In the genomic region with DNA sequence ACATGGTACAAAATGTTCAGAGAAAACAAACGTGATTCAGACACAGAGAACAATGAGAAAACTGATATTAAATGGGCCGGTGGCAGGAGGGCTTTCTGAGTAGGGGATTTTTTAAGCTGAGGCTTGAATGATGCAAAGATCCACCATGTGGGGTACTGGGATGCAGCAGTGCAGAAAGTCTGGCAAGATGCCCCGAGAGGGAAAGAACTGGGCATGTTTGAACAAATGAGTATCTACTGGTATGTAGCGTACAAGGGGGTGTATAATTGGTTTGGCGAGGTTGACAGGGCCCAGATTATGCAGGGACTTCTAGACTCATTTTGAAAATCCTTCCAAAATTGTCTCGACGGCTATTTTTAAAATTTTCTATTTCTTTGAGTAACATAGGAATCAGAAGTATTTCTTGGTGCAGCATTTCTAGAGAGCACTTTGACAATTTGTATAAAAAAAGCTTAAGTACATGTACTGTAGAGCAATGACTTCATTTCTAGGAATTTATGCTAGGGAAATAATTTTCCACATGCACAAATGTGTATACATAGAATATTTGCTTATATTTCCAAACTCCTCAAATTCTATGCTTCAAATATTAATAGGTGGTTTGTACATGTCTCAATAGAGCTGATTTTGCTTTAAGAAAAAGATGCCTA, we compare ENCODE assay signal across 25 cellular contexts.
A peak's percentile ranks its signal among the peaks of the same experiment; 100 is the strongest.
DNase-seq lines count a peak whose midpoint lies in the region; ATAC-seq and TF ChIP-seq lines count a peak whose summit lies in the region.
"Had no signal": no experiment of that assay in that cellular context is flagged by ENCODE, and none has a peak within 500 bp of the region (broad histone marks: within the 10 kb centered on the region; RNA-seq: fewer than 3 reads in every experiment).

No MANE protein-coding gene starts in this region.

- ATAC-seq in heart left ventricle = no peak
- ATAC-seq in GM21528 (IDR thresholded peaks at IDR 0.05; ENCODE audit: low FRiP score, unreplicated experiment) = no peak
- ATAC-seq: activated T-helper 17 cell treated with anti-CD3 and anti-CD28 coated beads, Interleukin-2, amount 50 U/mL, for 72 hours; lower lobe of right lung had no signal

- H3K27ac ChIP-seq in heart left ventricle = no peak overlapping the region
- H3K27ac ChIP-seq: C4-2B, colonic mucosa, lower lobe of right lung, neural progenitor cell, skin epidermis, testis, WERI-Rb-1 had no signal

- H3K27me3 ChIP-seq in heart left ventricle = no peaks in the 10 kb centered on the region
- H3K27me3 ChIP-seq: colonic mucosa, neural progenitor cell, testis had no signal

- no peaks in the 10 kb centered on the region for H3K9me3 ChIP-seq in heart left ventricle
- H3K9me3 ChIP-seq: colonic mucosa, lower lobe of right lung, testis had no signal

- H3K4me3 ChIP-seq in heart left ventricle = no peak overlapping the region
- H3K4me3 ChIP-seq: colonic mucosa, lower lobe of right lung, neural progenitor cell, skin epidermis, testis had no signal

- DNase-seq in LHCN-M2 (ENCODE audit: low read depth) (peak; percentile 47), NCI-H524 treated with DMSO at 0.1 percent for 48 hours (lab: John Stamatoyannopoulos, UW) (peak; percentile 22), dedifferentiated amniotic fluid mesenchymal stem cell (ENCODE audit: extremely low spot score) (peak; percentile 70), kidney tubule cell (ENCODE audit: low spot score) (peak; percentile 31), NAMALWA (ENCODE audit: low spot score) (no peak), heart left ventricle (no peak)
- no peak for DNase-seq in stimulated activated CD4-positive, alpha-beta T cell treated with anti-CD3 and anti-CD28 coated beads, Interleukin-2, amount 100 ng/mL, for 48 hours
- DNase-seq: activated CD4-positive, alpha-beta T cell treated with anti-CD3 and anti-CD28 coated beads, Interleukin-2, amount 50 U/mL, for 1 hour; activated CD8-positive, alpha-beta memory T cell treated with anti-CD3 and anti-CD28 coated beads, Interleukin-2, amount 50 U/mL, for 4 hours; activated naive CD8-positive, alpha-beta T cell treated with anti-CD3 and anti-CD28 coated beads for 36 hours; colonic mucosa; HCEC 1CT; hypothalamus; islet precursor cell; lower lobe of right lung; NCI-H187 treated with DMSO at 0.1 percent for 48 hours; stimulated activated CD4-positive, alpha-beta T cell treated with anti-CD3 and anti-CD28 coated beads, Interleukin-4, amount 100 ng/mL, for 1 hour; stimulated activated naive CD4-positive, alpha-beta T cell; testis; WERI-Rb-1 had no signal

- H3K4me1 ChIP-seq in heart left ventricle = no peaks in the 10 kb centered on the region
- H3K4me1 ChIP-seq: colonic mucosa, lower lobe of right lung, testis had no signal

- no peak for TF ChIP-seq CTCF in heart left ventricle (IDR thresholded peaks at IDR 0.05)

- no peaks in the 10 kb centered on the region for H3K36me3 ChIP-seq in heart left ventricle
- H3K36me3 ChIP-seq: colonic mucosa, lower lobe of right lung, neural progenitor cell, WERI-Rb-1 had no signal

- 66 to 76% (median 71%) methylated on average over 7 of the region's 7 CpGs for WGBS in heart left ventricle, 4 donors

- no peak for TF ChIP-seq POLR2A in heart left ventricle (IDR thresholded peaks at IDR 0.05)

- intact Hi-C loops in heart left ventricle (cut with DNase I) = no loop called here

Comparison
In these comparisons a context has a peak if more than half of its experiments do, and no peak if none do; other contexts are left out.
1. DNase-seq: peak in LHCN-M2 (single experiment), NCI-H524 treated with DMSO at 0.1 percent for 48 hours (single experiment), dedifferentiated amniotic fluid mesenchymal stem cell (single experiment) and kidney tubule cell (single experiment); none in NAMALWA (single experiment), stimulated activated CD4-positive, alpha-beta T cell treated with anti-CD3 and anti-CD28 coated beads, Interleukin-2, amount 100 ng/mL, for 48 hours (0 of 2) and heart left ventricle (0 of 5).